In genomic region chr2:18401471-18401870, GRCh38 we compare ENCODE assay signal across 24 cellular contexts.
"Had no signal": no experiment of that assay in that cellular context is flagged by ENCODE, and none has a peak within 500 bp of the region (broad histone marks: within the 10 kb centered on the region; RNA-seq: fewer than 3 reads in every experiment).

No MANE protein-coding gene starts in this region.

- DNase-seq: IMR-90, Karpas-422, KG1, MG63, NCI-H1092, NCI-H1105 treated with DMSO at 0.1 percent for 48 hours, NCI-H1417 treated with DMSO at 0.1 percent for 48 hours, NCI-H146, NCI-H1694 treated with DMSO at 0.1 percent for 48 hours, NCI-H1930, NCI-H2081, NCI-H2107, NCI-H2171 treated with DMSO at 0.1 percent for 48 hours, NCI-H345, NCI-H446 treated with DMSO at 0.1 percent for 48 hours, NCI-H524 treated with DMSO at 0.1 percent for 48 hours, NCI-H69, NCI-H774, SHP77, SK-N-SH, SW 1271 had no signal

- H3K4me3 ChIP-seq: MG63 had no signal

- H3K27ac ChIP-seq: RWPE1 had no signal

- H3K9me3 ChIP-seq: MG63, SK-N-SH had no signal

- H3K9me2 ChIP-seq: SK-N-SH had no signal

- H3K4me2 ChIP-seq: SK-N-SH had no signal

- H3K27me3 ChIP-seq: MG63 had no signal

- H3K9ac ChIP-seq: SK-N-SH had no signal

- ATAC-seq: HepG2, Panc1 had no signal

- H3K36me3 ChIP-seq: MG63 had no signal
